In genomic region chr20:17867119-17867518, GRCh38 we compare ENCODE assay signal across 1 cellular context.
TF ChIP-seq lines count a peak whose summit lies in the region.

No MANE protein-coding gene starts in this region.

TF ChIP-seq in GM23338, 12 proteins besides CTCF, POLR2A, EP300 and RAD21 (continued from another document):
- TF ChIP-seq, protein P1, sequence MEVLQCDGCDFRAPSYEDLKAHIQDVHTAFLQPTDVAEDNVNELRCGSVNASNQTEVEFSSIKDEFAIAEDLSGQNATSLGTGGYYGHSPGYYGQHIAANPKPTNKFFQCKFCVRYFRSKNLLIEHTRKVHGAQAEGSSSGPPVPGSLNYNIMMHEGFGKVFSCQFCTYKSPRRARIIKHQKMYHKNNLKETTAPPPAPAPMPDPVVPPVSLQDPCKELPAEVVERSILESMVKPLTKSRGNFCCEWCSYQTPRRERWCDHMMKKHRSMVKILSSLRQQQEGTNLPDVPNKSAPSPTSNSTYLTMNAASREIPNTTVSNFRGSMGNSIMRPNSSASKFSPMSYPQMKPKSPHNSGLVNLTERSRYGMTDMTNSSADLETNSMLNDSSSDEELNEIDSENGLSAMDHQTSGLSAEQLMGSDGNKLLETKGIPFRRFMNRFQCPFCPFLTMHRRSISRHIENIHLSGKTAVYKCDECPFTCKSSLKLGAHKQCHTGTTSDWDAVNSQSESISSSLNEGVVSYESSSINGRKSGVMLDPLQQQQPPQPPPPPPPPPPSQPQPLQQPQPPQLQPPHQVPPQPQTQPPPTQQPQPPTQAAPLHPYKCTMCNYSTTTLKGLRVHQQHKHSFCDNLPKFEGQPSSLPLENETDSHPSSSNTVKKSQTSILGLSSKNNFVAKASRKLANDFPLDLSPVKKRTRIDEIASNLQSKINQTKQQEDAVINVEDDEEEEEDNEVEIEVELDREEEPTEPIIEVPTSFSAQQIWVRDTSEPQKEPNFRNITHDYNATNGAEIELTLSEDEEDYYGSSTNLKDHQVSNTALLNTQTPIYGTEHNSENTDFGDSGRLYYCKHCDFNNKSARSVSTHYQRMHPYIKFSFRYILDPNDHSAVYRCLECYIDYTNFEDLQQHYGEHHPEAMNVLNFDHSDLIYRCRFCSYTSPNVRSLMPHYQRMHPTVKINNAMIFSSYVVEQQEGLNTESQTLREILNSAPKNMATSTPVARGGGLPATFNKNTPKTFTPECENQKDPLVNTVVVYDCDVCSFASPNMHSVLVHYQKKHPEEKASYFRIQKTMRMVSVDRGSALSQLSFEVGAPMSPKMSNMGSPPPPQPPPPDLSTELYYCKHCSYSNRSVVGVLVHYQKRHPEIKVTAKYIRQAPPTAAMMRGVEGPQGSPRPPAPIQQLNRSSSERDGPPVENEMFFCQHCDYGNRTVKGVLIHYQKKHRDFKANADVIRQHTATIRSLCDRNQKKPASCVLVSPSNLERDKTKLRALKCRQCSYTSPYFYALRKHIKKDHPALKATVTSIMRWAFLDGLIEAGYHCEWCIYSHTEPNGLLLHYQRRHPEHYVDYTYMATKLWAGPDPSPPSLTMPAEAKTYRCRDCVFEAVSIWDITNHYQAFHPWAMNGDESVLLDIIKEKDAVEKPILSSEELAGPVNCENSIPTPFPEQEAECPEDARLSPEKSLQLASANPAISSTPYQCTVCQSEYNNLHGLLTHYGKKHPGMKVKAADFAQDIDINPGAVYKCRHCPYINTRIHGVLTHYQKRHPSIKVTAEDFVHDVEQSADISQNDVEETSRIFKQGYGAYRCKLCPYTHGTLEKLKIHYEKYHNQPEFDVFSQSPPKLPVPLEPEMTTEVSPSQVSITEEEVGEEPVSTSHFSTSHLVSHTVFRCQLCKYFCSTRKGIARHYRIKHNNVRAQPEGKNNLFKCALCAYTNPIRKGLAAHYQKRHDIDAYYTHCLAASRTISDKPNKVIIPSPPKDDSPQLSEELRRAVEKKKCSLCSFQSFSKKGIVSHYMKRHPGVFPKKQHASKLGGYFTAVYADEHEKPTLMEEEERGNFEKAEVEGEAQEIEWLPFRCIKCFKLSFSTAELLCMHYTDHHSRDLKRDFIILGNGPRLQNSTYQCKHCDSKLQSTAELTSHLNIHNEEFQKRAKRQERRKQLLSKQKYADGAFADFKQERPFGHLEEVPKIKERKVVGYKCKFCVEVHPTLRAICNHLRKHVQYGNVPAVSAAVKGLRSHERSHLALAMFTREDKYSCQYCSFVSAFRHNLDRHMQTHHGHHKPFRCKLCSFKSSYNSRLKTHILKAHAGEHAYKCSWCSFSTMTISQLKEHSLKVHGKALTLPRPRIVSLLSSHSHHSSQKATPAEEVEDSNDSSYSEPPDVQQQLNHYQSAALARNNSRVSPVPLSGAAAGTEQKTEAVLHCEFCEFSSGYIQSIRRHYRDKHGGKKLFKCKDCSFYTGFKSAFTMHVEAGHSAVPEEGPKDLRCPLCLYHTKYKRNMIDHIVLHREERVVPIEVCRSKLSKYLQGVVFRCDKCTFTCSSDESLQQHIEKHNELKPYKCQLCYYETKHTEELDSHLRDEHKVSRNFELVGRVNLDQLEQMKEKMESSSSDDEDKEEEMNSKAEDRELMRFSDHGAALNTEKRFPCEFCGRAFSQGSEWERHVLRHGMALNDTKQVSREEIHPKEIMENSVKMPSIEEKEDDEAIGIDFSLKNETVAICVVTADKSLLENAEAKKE (CRISPR knock-in tag; IDR thresholded peaks at IDR 0.05) = no peak
- TF ChIP-seq ETS1 (IDR thresholded peaks at IDR 0.05) (no peak), POLR2AphosphoS5 (IDR thresholded peaks at IDR 0.05; ENCODE audit: low read depth) (no peak)
- TF ChIP-seq, protein P2, sequence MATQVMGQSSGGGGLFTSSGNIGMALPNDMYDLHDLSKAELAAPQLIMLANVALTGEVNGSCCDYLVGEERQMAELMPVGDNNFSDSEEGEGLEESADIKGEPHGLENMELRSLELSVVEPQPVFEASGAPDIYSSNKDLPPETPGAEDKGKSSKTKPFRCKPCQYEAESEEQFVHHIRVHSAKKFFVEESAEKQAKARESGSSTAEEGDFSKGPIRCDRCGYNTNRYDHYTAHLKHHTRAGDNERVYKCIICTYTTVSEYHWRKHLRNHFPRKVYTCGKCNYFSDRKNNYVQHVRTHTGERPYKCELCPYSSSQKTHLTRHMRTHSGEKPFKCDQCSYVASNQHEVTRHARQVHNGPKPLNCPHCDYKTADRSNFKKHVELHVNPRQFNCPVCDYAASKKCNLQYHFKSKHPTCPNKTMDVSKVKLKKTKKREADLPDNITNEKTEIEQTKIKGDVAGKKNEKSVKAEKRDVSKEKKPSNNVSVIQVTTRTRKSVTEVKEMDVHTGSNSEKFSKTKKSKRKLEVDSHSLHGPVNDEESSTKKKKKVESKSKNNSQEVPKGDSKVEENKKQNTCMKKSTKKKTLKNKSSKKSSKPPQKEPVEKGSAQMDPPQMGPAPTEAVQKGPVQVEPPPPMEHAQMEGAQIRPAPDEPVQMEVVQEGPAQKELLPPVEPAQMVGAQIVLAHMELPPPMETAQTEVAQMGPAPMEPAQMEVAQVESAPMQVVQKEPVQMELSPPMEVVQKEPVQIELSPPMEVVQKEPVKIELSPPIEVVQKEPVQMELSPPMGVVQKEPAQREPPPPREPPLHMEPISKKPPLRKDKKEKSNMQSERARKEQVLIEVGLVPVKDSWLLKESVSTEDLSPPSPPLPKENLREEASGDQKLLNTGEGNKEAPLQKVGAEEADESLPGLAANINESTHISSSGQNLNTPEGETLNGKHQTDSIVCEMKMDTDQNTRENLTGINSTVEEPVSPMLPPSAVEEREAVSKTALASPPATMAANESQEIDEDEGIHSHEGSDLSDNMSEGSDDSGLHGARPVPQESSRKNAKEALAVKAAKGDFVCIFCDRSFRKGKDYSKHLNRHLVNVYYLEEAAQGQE (IDR thresholded peaks at IDR 0.05; ENCODE audit: unreplicated experiment) = no peak
